In the genomic region with DNA sequence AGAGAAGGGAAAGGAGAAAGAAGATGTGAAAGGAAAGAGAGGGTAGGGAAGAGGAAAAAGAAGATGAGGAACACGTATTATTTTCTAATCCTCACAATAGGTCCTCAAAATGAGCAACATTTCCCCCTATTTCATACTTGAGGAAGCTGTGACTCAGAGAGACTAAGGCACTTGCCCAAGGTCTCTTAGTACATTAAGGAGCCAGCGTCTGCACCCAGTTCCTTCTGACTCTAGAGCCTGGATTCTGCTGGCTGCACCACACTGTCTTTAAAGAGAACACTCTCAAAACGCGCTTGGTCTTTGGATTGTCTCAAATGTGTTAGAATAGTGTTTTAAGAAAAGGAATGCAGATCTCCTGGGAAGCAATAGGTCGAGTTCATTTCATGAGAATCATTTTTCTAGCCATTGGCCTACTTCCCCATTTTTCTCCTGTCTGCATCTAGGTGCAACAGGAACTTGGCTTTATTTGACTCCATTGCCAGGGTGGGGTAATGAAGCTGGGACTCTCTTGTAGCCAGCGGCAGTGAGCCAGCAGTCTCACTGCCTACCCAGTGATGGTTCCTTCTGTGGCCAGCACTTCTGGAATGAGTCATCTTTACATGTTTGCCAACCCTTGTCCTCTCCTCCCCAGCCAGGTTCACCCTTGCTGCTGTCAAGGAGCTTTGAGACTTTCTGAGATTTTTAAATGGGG, we compare ENCODE assay signal across 9 cellular contexts.
DNase-seq lines count a peak whose midpoint lies in the region; ATAC-seq, FAIRE-seq and TF ChIP-seq lines count a peak whose summit lies in the region.
"Had no signal": no experiment of that assay in that cellular context is flagged by ENCODE, and none has a peak within 500 bp of the region (broad histone marks: within the 10 kb centered on the region; RNA-seq: fewer than 3 reads in every experiment).

No MANE protein-coding gene starts in this region.

- H3K9me3 ChIP-seq in ovary, result no peaks in the 10 kb centered on the region

- intact Hi-C loops in ovary (cut with DNase I), result no loop called here

- peak overlapping the region; percentile 17 for H3K4me3 Mint-ChIP-seq in activated T-helper 17 cell treated with anti-CD3 and anti-CD28 coated beads, Interleukin-2, amount 50 U/mL, for 72 hours
- H3K4me3 Mint-ChIP-seq in naive B cell, result peak overlapping the region; percentile 2 to 88 (median 54)

- H3K4me3 ChIP-seq in ovary, result no peak overlapping the region

- peaks cover 95% of the 10 kb centered on the region for H3K36me3 Mint-ChIP-seq in activated T-helper 17 cell treated with anti-CD3 and anti-CD28 coated beads, Interleukin-2, amount 50 U/mL, for 72 hours (ENCODE audit: low read depth)
- peaks cover 9 to 17% of the 10 kb centered on the region in 2 donors for H3K36me3 Mint-ChIP-seq in naive B cell

- H3K36me3 ChIP-seq in ovary, result no peaks in the 10 kb centered on the region

- no peaks in the 10 kb centered on the region for H3K4me1 ChIP-seq in ovary (ENCODE audit: insufficient read depth)

- TF ChIP-seq POLR2A in GM12892 (IDR thresholded peaks at IDR 0.05; ENCODE audit: low read depth, low read length) (no peak), ovary (IDR thresholded peaks at IDR 0.05) (no peak)

- H3K27ac ChIP-seq in ovary, result no peak overlapping the region
- H3K27ac ChIP-seq: KMS-11 had no signal

- ATAC-seq in GM21447 (IDR thresholded peaks at IDR 0.05; ENCODE audit: unreplicated experiment), result peak; percentile 99
- ATAC-seq in HG03520 (IDR thresholded peaks at IDR 0.05; ENCODE audit: unreplicated experiment), result peak; percentile 87
- ATAC-seq in activated T-helper 17 cell treated with anti-CD3 and anti-CD28 coated beads, Interleukin-2, amount 50 U/mL, for 72 hours (replicated peaks), result peak; percentile 95
- peak; percentile 85 to 89 for ATAC-seq in naive B cell (ENCODE audit: low read depth in 2 of 2)

- no peak for TF ChIP-seq CTCF in ovary (IDR thresholded peaks at IDR 0.05)

- no peaks in the 10 kb centered on the region for H3K27me3 ChIP-seq in ovary

- H3K27me3 Mint-ChIP-seq in activated T-helper 17 cell treated with anti-CD3 and anti-CD28 coated beads, Interleukin-2, amount 50 U/mL, for 72 hours, result no peaks in the 10 kb centered on the region
- no peaks in the 10 kb centered on the region for H3K27me3 Mint-ChIP-seq in naive B cell

- DNase-seq in GM12892 (ENCODE audit: insufficient read length) (peak; percentile 16), naive B cell (peak; percentile 63), NCI-H748 (lab: John Stamatoyannopoulos, UW; ENCODE audit: unreplicated experiment) (no peak), ovary (no peak)
- no peak for DNase-seq in activated CD8-positive, alpha-beta memory T cell treated with anti-CD3 and anti-CD28 coated beads for 24 hours

- peaks cover 36% of the 10 kb centered on the region for H3K4me1 Mint-ChIP-seq in activated T-helper 17 cell treated with anti-CD3 and anti-CD28 coated beads, Interleukin-2, amount 50 U/mL, for 72 hours
- peaks cover 33 to 50% (median 41%) of the 10 kb centered on the region in 3 donors for H3K4me1 Mint-ChIP-seq in naive B cell

- H3K27ac Mint-ChIP-seq in activated T-helper 17 cell treated with anti-CD3 and anti-CD28 coated beads, Interleukin-2, amount 50 U/mL, for 72 hours, result peak overlapping the region; percentile 51
- H3K27ac Mint-ChIP-seq in naive B cell, result peak overlapping the region; percentile 79 to 94 (median 88)

- H3K9me3 Mint-ChIP-seq in activated T-helper 17 cell treated with anti-CD3 and anti-CD28 coated beads, Interleukin-2, amount 50 U/mL, for 72 hours, result no peaks in the 10 kb centered on the region
- H3K9me3 Mint-ChIP-seq in naive B cell, result no peaks in the 10 kb centered on the region

- WGBS in ovary, 3 donors, result 49 to 56% (median 54%) methylated on average over 6 of the region's 6 CpGs

- FAIRE-seq in GM12892 (lab: Jason Lieb, UNC), result peak; percentile 99

- no peak for TF ChIP-seq EP300 in ovary (IDR thresholded peaks at IDR 0.05)

Comparison
In these comparisons a context has a peak if more than half of its experiments do, and no peak if none do; other contexts are left out.
1. DNase-seq: peak in GM12892 (single experiment) and naive B cell (single experiment); none in NCI-H748 (single experiment), ovary (0 of 5) and activated CD8-positive, alpha-beta memory T cell treated with anti-CD3 and anti-CD28 coated beads for 24 hours (single experiment).
2. Peak in every context shown above with its lines, with median percentiles within 50 percentile points of each other: ATAC-seq.